In the genomic region with DNA sequence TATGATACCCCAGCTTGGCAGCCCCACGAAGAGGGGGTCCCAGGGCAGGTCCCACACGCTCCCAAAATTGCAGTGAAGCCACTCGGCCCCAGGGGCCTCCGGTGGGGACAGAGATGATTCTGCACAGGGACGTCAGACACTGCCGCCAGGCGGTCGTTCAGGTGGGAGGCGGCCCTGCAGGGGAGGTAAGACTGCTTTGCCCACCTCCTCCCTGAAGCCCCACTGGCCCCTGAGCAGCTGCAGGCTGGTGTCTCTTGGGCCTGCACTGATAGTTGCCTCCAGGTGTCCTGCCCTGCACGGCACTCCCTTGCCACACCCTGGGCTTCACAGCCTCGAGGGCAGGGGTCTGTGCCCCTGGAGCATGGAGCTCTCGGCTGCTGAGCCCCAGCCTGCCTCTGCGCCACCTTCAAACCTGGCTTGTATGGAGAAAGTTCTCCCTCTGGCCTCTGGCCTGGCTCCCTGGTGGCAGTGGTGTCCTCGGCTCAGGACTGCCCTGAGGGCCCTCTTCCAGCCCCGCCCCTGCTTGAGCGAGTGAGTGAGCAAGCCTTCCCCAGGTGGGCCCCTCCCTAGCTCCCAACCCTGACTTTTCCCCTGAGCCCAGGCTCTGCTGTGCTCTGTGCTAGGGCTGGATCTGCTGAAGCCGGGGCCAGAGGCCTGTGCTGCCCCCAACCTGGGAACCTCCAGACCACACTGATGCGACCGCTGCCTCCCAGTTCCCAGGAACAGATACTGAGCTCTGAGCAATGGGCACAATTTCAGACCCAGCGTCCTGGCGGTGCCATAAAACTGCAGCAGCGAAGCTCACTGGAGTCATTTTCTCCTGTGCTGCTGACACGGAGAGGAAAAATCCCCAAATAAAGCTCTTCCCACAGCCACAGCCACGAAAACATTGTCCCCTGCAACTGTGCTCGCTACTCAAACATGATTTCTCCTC, we compare ENCODE assay signal across 1 cellular context.
TF ChIP-seq lines count a peak whose summit lies in the region.

No MANE protein-coding gene starts in this region.

TF ChIP-seq in HepG2, 621 proteins besides CTCF, POLR2A, EP300 and RAD21 (continued from another document):
- TF ChIP-seq, protein P1, sequence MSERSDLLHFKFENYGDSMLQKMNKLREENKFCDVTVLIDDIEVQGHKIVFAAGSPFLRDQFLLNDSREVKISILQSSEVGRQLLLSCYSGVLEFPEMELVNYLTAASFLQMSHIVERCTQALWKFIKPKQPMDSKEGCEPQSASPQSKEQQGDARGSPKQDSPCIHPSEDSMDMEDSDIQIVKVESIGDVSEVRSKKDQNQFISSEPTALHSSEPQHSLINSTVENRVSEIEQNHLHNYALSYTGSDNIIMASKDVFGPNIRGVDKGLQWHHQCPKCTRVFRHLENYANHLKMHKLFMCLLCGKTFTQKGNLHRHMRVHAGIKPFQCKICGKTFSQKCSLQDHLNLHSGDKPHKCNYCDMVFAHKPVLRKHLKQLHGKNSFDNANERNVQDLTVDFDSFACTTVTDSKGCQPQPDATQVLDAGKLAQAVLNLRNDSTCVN (CRISPR knock-in tag; IDR thresholded peaks at IDR 0.05; ENCODE audit: borderline replicate concordance) = no peak
- no peak for TF ChIP-seq SOX13 (IDR thresholded peaks at IDR 0.05)
- TF ChIP-seq SOX13 (CRISPR knock-in tag; conservative IDR thresholded peaks at IDR 0.05 in 1 of 2, IDR thresholded peaks at IDR 0.05 in 1 of 2) = no peak
- TF ChIP-seq STAG1 (CRISPR knock-in tag; IDR thresholded peaks at IDR 0.05) = peak; percentile 49
- no peak for TF ChIP-seq TCF12 (IDR thresholded peaks at IDR 0.05)
- no peak for TF ChIP-seq TCF12 (CRISPR knock-in tag; IDR thresholded peaks at IDR 0.05)
- TF ChIP-seq, protein P2, sequence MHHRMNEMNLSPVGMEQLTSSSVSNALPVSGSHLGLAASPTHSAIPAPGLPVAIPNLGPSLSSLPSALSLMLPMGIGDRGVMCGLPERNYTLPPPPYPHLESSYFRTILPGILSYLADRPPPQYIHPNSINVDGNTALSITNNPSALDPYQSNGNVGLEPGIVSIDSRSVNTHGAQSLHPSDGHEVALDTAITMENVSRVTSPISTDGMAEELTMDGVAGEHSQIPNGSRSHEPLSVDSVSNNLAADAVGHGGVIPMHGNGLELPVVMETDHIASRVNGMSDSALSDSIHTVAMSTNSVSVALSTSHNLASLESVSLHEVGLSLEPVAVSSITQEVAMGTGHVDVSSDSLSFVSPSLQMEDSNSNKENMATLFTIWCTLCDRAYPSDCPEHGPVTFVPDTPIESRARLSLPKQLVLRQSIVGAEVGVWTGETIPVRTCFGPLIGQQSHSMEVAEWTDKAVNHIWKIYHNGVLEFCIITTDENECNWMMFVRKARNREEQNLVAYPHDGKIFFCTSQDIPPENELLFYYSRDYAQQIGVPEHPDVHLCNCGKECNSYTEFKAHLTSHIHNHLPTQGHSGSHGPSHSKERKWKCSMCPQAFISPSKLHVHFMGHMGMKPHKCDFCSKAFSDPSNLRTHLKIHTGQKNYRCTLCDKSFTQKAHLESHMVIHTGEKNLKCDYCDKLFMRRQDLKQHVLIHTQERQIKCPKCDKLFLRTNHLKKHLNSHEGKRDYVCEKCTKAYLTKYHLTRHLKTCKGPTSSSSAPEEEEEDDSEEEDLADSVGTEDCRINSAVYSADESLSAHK (CRISPR knock-in tag; IDR thresholded peaks at IDR 0.05; ENCODE audit: borderline replicate concordance) = no peak
- peak; percentile 21; the same call in 1 of the 2 replicates for TF ChIP-seq ETV6 (CRISPR knock-in tag; conservative IDR thresholded peaks at IDR 0.05)
- no peak for TF ChIP-seq HNRNPLL (IDR thresholded peaks at IDR 0.05; ENCODE audit: low read depth, low read length, poor library complexity, severe bottlenecking)
- TF ChIP-seq, protein P3, sequence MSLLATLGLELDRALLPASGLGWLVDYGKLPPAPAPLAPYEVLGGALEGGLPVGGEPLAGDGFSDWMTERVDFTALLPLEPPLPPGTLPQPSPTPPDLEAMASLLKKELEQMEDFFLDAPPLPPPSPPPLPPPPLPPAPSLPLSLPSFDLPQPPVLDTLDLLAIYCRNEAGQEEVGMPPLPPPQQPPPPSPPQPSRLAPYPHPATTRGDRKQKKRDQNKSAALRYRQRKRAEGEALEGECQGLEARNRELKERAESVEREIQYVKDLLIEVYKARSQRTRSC (CRISPR knock-in tag; IDR thresholded peaks at IDR 0.05; ENCODE audit: low read depth) = no peak
- TF ChIP-seq, protein P4, sequence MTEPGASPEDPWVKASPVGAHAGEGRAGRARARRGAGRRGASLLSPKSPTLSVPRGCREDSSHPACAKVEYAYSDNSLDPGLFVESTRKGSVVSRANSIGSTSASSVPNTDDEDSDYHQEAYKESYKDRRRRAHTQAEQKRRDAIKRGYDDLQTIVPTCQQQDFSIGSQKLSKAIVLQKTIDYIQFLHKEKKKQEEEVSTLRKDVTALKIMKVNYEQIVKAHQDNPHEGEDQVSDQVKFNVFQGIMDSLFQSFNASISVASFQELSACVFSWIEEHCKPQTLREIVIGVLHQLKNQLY (CRISPR knock-in tag; IDR thresholded peaks at IDR 0.05) = no peak
- TF ChIP-seq MTA1 (CRISPR knock-in tag; IDR thresholded peaks at IDR 0.05; ENCODE audit: borderline replicate concordance) = peak; percentile 62; the same call in 1 of the 2 replicates
- TF ChIP-seq RARA (CRISPR knock-in tag; IDR thresholded peaks at IDR 0.05) = no peak
- TF ChIP-seq U2AF1 (optimal IDR thresholded peaks at IDR 0.05; ENCODE audit: low read depth, low read length) = no peak
- TF ChIP-seq MBD4 (IDR thresholded peaks at IDR 0.05; ENCODE audit: borderline replicate concordance, low read length) = no peak
- no peak for TF ChIP-seq NONO (IDR thresholded peaks at IDR 0.05)
- TF ChIP-seq NONO (CRISPR knock-in tag; conservative IDR thresholded peaks at IDR 0.05) = no peak; the same call in 1 of the 2 replicates
- TF ChIP-seq ZNF263 (CRISPR knock-in tag; IDR thresholded peaks at IDR 0.05) = no peak
- TF ChIP-seq SAP130 (CRISPR knock-in tag; IDR thresholded peaks at IDR 0.05; ENCODE audit: low read depth) = peak; percentile 9; the same call in 1 of the 2 replicates
- TF ChIP-seq, protein P5, sequence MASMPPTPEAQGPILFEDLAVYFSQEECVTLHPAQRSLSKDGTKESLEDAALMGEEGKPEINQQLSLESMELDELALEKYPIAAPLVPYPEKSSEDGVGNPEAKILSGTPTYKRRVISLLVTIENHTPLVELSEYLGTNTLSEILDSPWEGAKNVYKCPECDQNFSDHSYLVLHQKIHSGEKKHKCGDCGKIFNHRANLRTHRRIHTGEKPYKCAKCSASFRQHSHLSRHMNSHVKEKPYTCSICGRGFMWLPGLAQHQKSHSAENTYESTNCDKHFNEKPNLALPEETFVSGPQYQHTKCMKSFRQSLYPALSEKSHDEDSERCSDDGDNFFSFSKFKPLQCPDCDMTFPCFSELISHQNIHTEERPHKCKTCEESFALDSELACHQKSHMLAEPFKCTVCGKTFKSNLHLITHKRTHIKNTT (CRISPR knock-in tag; IDR thresholded peaks at IDR 0.05) = no peak
- no peak for TF ChIP-seq ZNF710 (CRISPR knock-in tag; IDR thresholded peaks at IDR 0.05; ENCODE audit: borderline replicate concordance)
- no peak for TF ChIP-seq PITX1 (CRISPR knock-in tag; IDR thresholded peaks at IDR 0.05)
- no peak for TF ChIP-seq FOSL1 (CRISPR knock-in tag; IDR thresholded peaks at IDR 0.05; ENCODE audit: borderline replicate concordance)
- TF ChIP-seq ZSCAN9 (CRISPR knock-in tag; IDR thresholded peaks at IDR 0.05; ENCODE audit: borderline replicate concordance) = 0 out of 2 replicates have a peak, but pooled peaks have one; percentile 16
- TF ChIP-seq ZNF746 (CRISPR knock-in tag; IDR thresholded peaks at IDR 0.05) = no peak
- TF ChIP-seq ZNF83 (CRISPR knock-in tag; IDR thresholded peaks at IDR 0.05; ENCODE audit: borderline replicate concordance) = no peak
- TF ChIP-seq ARNTL (CRISPR knock-in tag; IDR thresholded peaks at IDR 0.05) = no peak
- TF ChIP-seq XRCC5 (optimal IDR thresholded peaks at IDR 0.05; ENCODE audit: low read length) = peak; percentile 13
- peak; percentile 17; the same call in 1 of the 2 replicates for TF ChIP-seq PCBP1 (IDR thresholded peaks at IDR 0.05; ENCODE audit: borderline replicate concordance, low read depth, low read length)
- TF ChIP-seq ESRRA (CRISPR knock-in tag; IDR thresholded peaks at IDR 0.05; ENCODE audit: low read depth) = no peak
- TF ChIP-seq, protein P6, sequence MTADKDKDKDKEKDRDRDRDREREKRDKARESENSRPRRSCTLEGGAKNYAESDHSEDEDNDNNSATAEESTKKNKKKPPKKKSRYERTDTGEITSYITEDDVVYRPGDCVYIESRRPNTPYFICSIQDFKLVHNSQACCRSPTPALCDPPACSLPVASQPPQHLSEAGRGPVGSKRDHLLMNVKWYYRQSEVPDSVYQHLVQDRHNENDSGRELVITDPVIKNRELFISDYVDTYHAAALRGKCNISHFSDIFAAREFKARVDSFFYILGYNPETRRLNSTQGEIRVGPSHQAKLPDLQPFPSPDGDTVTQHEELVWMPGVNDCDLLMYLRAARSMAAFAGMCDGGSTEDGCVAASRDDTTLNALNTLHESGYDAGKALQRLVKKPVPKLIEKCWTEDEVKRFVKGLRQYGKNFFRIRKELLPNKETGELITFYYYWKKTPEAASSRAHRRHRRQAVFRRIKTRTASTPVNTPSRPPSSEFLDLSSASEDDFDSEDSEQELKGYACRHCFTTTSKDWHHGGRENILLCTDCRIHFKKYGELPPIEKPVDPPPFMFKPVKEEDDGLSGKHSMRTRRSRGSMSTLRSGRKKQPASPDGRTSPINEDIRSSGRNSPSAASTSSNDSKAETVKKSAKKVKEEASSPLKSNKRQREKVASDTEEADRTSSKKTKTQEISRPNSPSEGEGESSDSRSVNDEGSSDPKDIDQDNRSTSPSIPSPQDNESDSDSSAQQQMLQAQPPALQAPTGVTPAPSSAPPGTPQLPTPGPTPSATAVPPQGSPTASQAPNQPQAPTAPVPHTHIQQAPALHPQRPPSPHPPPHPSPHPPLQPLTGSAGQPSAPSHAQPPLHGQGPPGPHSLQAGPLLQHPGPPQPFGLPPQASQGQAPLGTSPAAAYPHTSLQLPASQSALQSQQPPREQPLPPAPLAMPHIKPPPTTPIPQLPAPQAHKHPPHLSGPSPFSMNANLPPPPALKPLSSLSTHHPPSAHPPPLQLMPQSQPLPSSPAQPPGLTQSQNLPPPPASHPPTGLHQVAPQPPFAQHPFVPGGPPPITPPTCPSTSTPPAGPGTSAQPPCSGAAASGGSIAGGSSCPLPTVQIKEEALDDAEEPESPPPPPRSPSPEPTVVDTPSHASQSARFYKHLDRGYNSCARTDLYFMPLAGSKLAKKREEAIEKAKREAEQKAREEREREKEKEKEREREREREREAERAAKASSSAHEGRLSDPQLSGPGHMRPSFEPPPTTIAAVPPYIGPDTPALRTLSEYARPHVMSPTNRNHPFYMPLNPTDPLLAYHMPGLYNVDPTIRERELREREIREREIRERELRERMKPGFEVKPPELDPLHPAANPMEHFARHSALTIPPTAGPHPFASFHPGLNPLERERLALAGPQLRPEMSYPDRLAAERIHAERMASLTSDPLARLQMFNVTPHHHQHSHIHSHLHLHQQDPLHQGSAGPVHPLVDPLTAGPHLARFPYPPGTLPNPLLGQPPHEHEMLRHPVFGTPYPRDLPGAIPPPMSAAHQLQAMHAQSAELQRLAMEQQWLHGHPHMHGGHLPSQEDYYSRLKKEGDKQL (CRISPR knock-in tag; IDR thresholded peaks at IDR 0.05; ENCODE audit: low read depth) = no peak
- TF ChIP-seq ZNF576 (CRISPR knock-in tag; IDR thresholded peaks at IDR 0.05) = no peak
- no peak for TF ChIP-seq KDM6A (CRISPR knock-in tag; IDR thresholded peaks at IDR 0.05; ENCODE audit: low read depth)
- TF ChIP-seq SIX4 (CRISPR knock-in tag; IDR thresholded peaks at IDR 0.05) = no peak
- TF ChIP-seq ZFX (CRISPR knock-in tag; IDR thresholded peaks at IDR 0.05; ENCODE audit: low read depth) = peak; percentile 56
- 0 out of 2 replicates have a peak, but pooled peaks have one; percentile 53 for TF ChIP-seq TBX2 (CRISPR knock-in tag; IDR thresholded peaks at IDR 0.05; ENCODE audit: borderline replicate concordance)
- TF ChIP-seq TSC22D2 (CRISPR knock-in tag; IDR thresholded peaks at IDR 0.05; ENCODE audit: borderline replicate concordance) = no peak
